ENCODE assay signal across 30 cellular contexts in the genomic region with DNA sequence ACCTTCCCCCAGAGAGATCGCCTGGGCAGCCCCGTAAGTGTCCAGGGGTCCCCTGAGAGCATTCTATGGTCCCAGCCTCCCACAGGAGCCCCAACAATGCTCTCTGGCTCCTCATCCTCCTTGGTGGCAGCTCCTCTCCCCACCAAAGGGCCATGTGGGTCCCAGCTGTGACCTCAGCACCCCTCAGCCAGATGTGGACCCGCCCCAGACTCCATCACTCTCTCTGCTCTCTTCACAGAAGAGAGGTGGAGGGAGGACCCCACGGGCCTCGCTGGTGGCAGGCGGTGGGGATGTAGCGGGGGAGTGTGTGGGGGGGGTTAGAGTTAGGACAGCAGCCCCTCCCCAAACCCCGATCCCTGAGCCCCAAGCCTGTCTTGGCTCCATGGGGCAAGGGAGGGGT.
"Had no signal": no experiment of that assay in that cellular context is flagged by ENCODE, and none has a peak within 500 bp of the region (broad histone marks: within the 10 kb centered on the region; RNA-seq: fewer than 3 reads in every experiment).

No MANE protein-coding gene starts in this region.

- ATAC-seq: activated naive CD4-positive, alpha-beta T cell treated with anti-CD3 and anti-CD28 coated beads, Interleukin-2, amount 50 U/mL, for 72 hours; activated T-cell treated with anti-CD3 and anti-CD28 coated beads, Interleukin-2, amount 50 U/mL, for 72 hours; left cardiac atrium; left ventricle myocardium superior; pancreas; sciatic nerve; stimulated activated memory B cell treated with anti-CD40 and anti-IgM and Interleukin-4, amounts not matched to agents 10 μg/mL and 1 μg/mL and 100 μg/mL, for 72 hours had no signal

- H3K36me3 ChIP-seq: breast epithelium, esophagus squamous epithelium, pancreas, prostate gland, stomach, thyroid gland, upper lobe of left lung, vagina had no signal

- H3K4me1 ChIP-seq: prostate gland had no signal

- DNase-seq: activated CD4-positive, alpha-beta T cell treated with anti-CD3 and anti-CD28 coated beads, Interleukin-2, amount 50 U/mL, for 1 hour; activated CD4-positive, CD25-positive, alpha-beta regulatory T cell treated with anti-CD3 and anti-CD28 coated beads, Interleukin-2, amount 50 U/mL, for 72 hours; activated naive CD4-positive, alpha-beta T cell; activated T-cell treated with anti-CD3 and anti-CD28 coated beads for 4 hours; activated T-cell treated with anti-CD3 and anti-CD28 coated beads, Interleukin-2, amount 50 U/mL, for 72 hours; effector CD8-positive, alpha-beta T cell; esophagus squamous epithelium; left cardiac atrium; left ventricle myocardium superior; naive B cell; nephron progenitor cell; pancreas; retina; small intestine; stimulated activated CD4-positive, alpha-beta T cell treated with anti-CD3 and anti-CD28 coated beads, Interleukin-4, amount 100 ng/mL, for 4 hours; stimulated activated CD8-positive, alpha-beta memory T cell treated with anti-CD3 and anti-CD28 coated beads, Interleukin-4, amount 100 ng/mL, for 48 hours; stomach; T-helper 2 cell; thyroid gland had no signal

- H3K27me3 ChIP-seq: breast epithelium, pancreas, thyroid gland, upper lobe of left lung, vagina had no signal

- H3K4me3 ChIP-seq: breast epithelium, esophagus squamous epithelium, pancreas, prostate gland, stomach, thyroid gland, upper lobe of left lung, vagina had no signal

- H3K9me3 ChIP-seq: breast epithelium, esophagus squamous epithelium, pancreas, prostate gland, stomach, thyroid gland, upper lobe of left lung, vagina had no signal

- H3K27ac ChIP-seq: epithelial cell of prostate, esophagus squamous epithelium, pancreas, prostate gland, vagina had no signal

- FAIRE-seq: endometrium, frontal cortex, islet of Langerhans, pancreas, small intestine had no signal
